Comparison of ENCODE assay signal across 27 cellular contexts in genomic region chr22:44939451-44939850, GRCh38.
"Had no signal": no experiment of that assay in that cellular context is flagged by ENCODE, and none has a peak within 500 bp of the region (broad histone marks: within the 10 kb centered on the region; RNA-seq: fewer than 3 reads in every experiment).

No MANE protein-coding gene starts in this region.

- H3K36me3 ChIP-seq: colonic mucosa, esophagus squamous epithelium, gastroesophageal sphincter had no signal

- DNase-seq: activated B cell treated with CpG ODN at 0.5 μM for 24 hours; activated CD4-positive, alpha-beta T cell treated with anti-CD3 and anti-CD28 coated beads for 48 hours; activated CD4-positive, alpha-beta T cell treated with anti-CD3 and anti-CD28 coated beads, Interleukin-2, amount 50 U/mL, for 1 hour; activated CD4-positive, alpha-beta T cell treated with anti-CD3 and anti-CD28 coated beads, Interleukin-2, amount 50 U/mL, for 48 hours; activated CD8-positive, alpha-beta memory T cell treated with anti-CD3 and anti-CD28 coated beads for 24 hours; activated CD8-positive, alpha-beta T cell treated with anti-CD3 and anti-CD28 coated beads for 36 hours; activated effector memory CD4-positive, alpha-beta T cell treated with Interleukin-2 at 50 U/mL for 16 hours; activated gamma-delta T cell treated with Interleukin-2 at 50 U/mL for 16 hours; activated naive CD4-positive, alpha-beta T cell treated with anti-CD3 and anti-CD28 coated beads, Interleukin-2, amount 50 U/mL, for 16 hours; activated naive CD4-positive, alpha-beta T cell treated with Interleukin-2 at 50 U/mL for 16 hours; activated T-cell treated with anti-CD3 and anti-CD28 coated beads, Interleukin-2, amount 50 U/mL, for 4 hours; amniotic stem cell; cerebellar nuclear complex; colonic mucosa; effector CD8-positive, alpha-beta T cell; esophagus squamous epithelium; foreskin melanocyte; head of caudate nucleus; T-helper 17 cell; T1000; WERI-Rb-1 had no signal

- H3K4me3 Mint-ChIP-seq: activated B cell treated with CpG ODN at 0.5 μM for 24 hours; activated CD8-positive, alpha-beta T cell treated with anti-CD3 and anti-CD28 coated beads for 36 hours; activated naive CD8-positive, alpha-beta T cell; activated T-cell treated with anti-CD3 and anti-CD28 coated beads, Interleukin-2, amount 50 U/mL, for 4 hours; activated T-helper 17 cell treated with anti-CD3 and anti-CD28 coated beads, Interleukin-2, amount 50 U/mL, for 72 hours; T-helper 17 cell; T-helper 2 cell treated with Interferon-gamma antibody and Interleukin-4, amounts not matched to agents 5 μg/mL and 100 μg/mL, for 36 hours had no signal

- H3K27me3 ChIP-seq: colonic mucosa had no signal

- H3K36me3 Mint-ChIP-seq: activated naive CD8-positive, alpha-beta T cell had no signal

- H3K27ac ChIP-seq: colonic mucosa, epithelial cell of prostate, esophagus squamous epithelium, gastroesophageal sphincter, WERI-Rb-1 had no signal

- H3K9me3 ChIP-seq: colonic mucosa, esophagus squamous epithelium, gastroesophageal sphincter had no signal

- H3K4me1 ChIP-seq: colonic mucosa, esophagus squamous epithelium, gastroesophageal sphincter had no signal

- H3K9me3 Mint-ChIP-seq: activated B cell treated with CpG ODN at 0.5 μM for 24 hours; activated CD8-positive, alpha-beta T cell treated with anti-CD3 and anti-CD28 coated beads for 36 hours; activated T-cell treated with anti-CD3 and anti-CD28 coated beads, Interleukin-2, amount 50 U/mL, for 4 hours; activated T-helper 17 cell treated with anti-CD3 and anti-CD28 coated beads, Interleukin-2, amount 50 U/mL, for 72 hours; T-helper 2 cell treated with Interferon-gamma antibody and Interleukin-4, amounts not matched to agents 5 μg/mL and 100 μg/mL, for 36 hours had no signal

- H3K27me3 Mint-ChIP-seq: activated naive CD8-positive, alpha-beta T cell had no signal

- ATAC-seq: activated CD4-positive, CD25-positive, alpha-beta regulatory T cell treated with anti-CD3 and anti-CD28 coated beads, Interleukin-2, amount 50 U/mL, for 24 hours; activated CD8-positive, alpha-beta T cell treated with anti-CD3 and anti-CD28 coated beads for 36 hours; activated T-cell treated with anti-CD3 and anti-CD28 coated beads, Interleukin-2, amount 50 U/mL, for 4 hours; activated T-helper 17 cell treated with anti-CD3 and anti-CD28 coated beads, Interleukin-2, amount 50 U/mL, for 72 hours; gastroesophageal sphincter; T-helper 17 cell had no signal

- H3K27ac Mint-ChIP-seq: activated B cell treated with CpG ODN at 0.5 μM for 24 hours; activated CD8-positive, alpha-beta T cell treated with anti-CD3 and anti-CD28 coated beads for 36 hours; activated naive CD8-positive, alpha-beta T cell; activated T-helper 17 cell treated with anti-CD3 and anti-CD28 coated beads, Interleukin-2, amount 50 U/mL, for 72 hours; T-helper 17 cell; T-helper 2 cell treated with Interferon-gamma antibody and Interleukin-4, amounts not matched to agents 5 μg/mL and 100 μg/mL, for 36 hours had no signal

- H3K4me1 Mint-ChIP-seq: activated B cell treated with CpG ODN at 0.5 μM for 24 hours; activated T-helper 17 cell treated with anti-CD3 and anti-CD28 coated beads, Interleukin-2, amount 50 U/mL, for 72 hours; T-helper 17 cell had no signal

- H3K4me3 ChIP-seq: colonic mucosa, esophagus squamous epithelium, gastroesophageal sphincter had no signal
